Comparison of ENCODE assay signal across 8 cellular contexts in the genomic region with DNA sequence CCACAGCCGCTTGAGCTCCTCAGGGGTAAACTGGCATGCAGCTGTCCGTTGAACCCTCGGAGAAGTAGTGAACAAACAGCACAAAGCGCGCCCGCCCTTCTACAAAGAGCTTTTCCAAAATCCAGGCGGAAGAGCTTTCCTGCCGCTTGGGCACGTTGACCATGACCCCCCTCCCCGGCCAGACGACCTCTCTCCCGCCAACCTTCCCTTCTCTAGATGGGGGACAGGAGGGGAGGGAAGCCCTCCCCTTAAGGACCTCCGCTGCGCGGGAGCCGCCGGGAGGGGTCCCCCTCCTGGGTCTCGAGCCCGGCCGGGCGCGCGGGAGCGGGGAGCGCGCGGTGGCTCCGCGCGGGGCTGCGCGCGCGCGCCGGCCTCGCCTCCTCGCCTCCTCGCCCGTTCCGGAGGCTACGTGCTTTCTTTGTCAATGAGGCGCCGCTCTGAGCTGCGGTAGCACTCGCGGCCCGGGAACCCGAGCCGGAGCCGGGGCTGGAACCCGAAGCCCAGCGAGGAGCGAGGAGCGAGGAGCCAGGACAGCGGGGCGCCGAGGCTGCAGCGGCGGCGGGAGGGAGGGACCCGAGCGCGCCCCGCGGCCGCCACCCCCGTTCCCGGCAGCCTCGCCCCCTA. TPM values are rescaled to one million over a fixed set of nuclear protein-coding genes. Genes with fewer than 3 reads are reported as not detected.
DNase-seq lines count a peak whose midpoint lies in the region; ATAC-seq and TF ChIP-seq lines count a peak whose summit lies in the region.

A gene (plus strand): TSS at position 421 of the 624 bp plus-strand sequence.

- no peak for TF ChIP-seq POLR2A in gastroesophageal sphincter (IDR thresholded peaks at IDR 0.05)

- H3K27ac Mint-ChIP-seq in CD14-positive monocyte (no peak within 1 kb of the TSS), T-cell (no peak within 1 kb of the TSS)

- H3K27me3 Mint-ChIP-seq in CD14-positive monocyte (ENCODE audit: low read depth in 3 of 3) (peaks cover 38 to 62% (median 55%) of the 10 kb centered on the region in 3 donors), T-cell (peaks cover 39 to 54% of the 10 kb centered on the region in 2 donors)

- H3K4me1 Mint-ChIP-seq in CD14-positive monocyte (peaks cover 3% of the 10 kb centered on the region), T-cell (peaks cover 0 to 7% (median 4%) of the 10 kb centered on the region in 3 donors)

- peak within 1 kb of the TSS; percentile 53 for H3K4me3 ChIP-seq in H7 (ENCODE audit: insufficient read depth, low read depth, low read length)
- peak within 1 kb of the TSS; percentile 24 to 58 for H3K4me3 ChIP-seq in gastroesophageal sphincter

- H3K4me3 Mint-ChIP-seq in CD14-positive monocyte (peak within 1 kb of the TSS; percentile 39 to 80), T-cell (peak within 1 kb of the TSS; percentile 31 to 59 (median 37))

- CTCF ChIA-PET in T-cell (lab: Charles Lee): interaction anchor here in 1 of 2 donors (0.6 kb wide), 1 partner anchor 81 kb away, joined by 3 read pairs; no protein-coding TSS in a partner anchor

- H3K36me3 ChIP-seq in H7 (replicated peaks; ENCODE audit: control insufficient read depth, insufficient read depth, low read length): no peaks in the 10 kb centered on the region
- H3K36me3 ChIP-seq in gastroesophageal sphincter: no peaks in the 10 kb centered on the region

- no peak within 1 kb of the TSS for H3K27ac ChIP-seq in gastroesophageal sphincter

- H3K9me3 Mint-ChIP-seq in CD14-positive monocyte: peaks cover 0 to 3% (median 2%) of the 10 kb centered on the region in 7 donors
- H3K9me3 Mint-ChIP-seq in T-cell: no peaks in the 10 kb centered on the region

- no CpG with 5 or more reads among the region's 70 CpGs for WGBS in gastroesophageal sphincter (ENCODE audit: low coverage in 1 of 2), 2 donors

- POLR2A ChIA-PET in T-cell (lab: Charles Lee): no interaction called here

- peaks cover 0 to 19% (median 0%) of the 10 kb centered on the region in 3 donors for H3K4me1 ChIP-seq in gastroesophageal sphincter

- ATAC-seq in T-cell (replicated peaks in 1 of 4) (no peak), gastroesophageal sphincter (no peak), sciatic nerve (no peak), HG03135 (IDR thresholded peaks at IDR 0.05; ENCODE audit: unreplicated experiment) (no peak)

- intact Hi-C loops in CD14-positive monocyte (cut with micrococcal nuclease): no loop called here
- intact Hi-C loops in sciatic nerve (cut with DNase I): no loop called here

- H3K36me3 Mint-ChIP-seq in CD14-positive monocyte: no peaks in the 10 kb centered on the region
- H3K36me3 Mint-ChIP-seq in T-cell: no peaks in the 10 kb centered on the region

- no peak for DNase-seq in CD14-positive monocyte (ENCODE audit: low spot score)
- DNase-seq in H7: peak; percentile 83
- no peak for DNase-seq in T-cell
- DNase-seq in sciatic nerve (ENCODE audit: low spot score): no peak
- DNase-seq in SIG-M5 treated with dmso at 0.1 percent for 504 hours (lab: John Stamatoyannopoulos, UW; ENCODE audit: unreplicated experiment): no peak
- DNase-seq in epidermal melanocyte (ENCODE audit: insufficient read length, low spot score): no peak

- TF ChIP-seq CTCF in CD14-positive monocyte (IDR thresholded peaks at IDR 0.05) (no peak), gastroesophageal sphincter (IDR thresholded peaks at IDR 0.05) (no peak)

- no peak for TF ChIP-seq EP300 in gastroesophageal sphincter (IDR thresholded peaks at IDR 0.05)

- peaks cover 31% of the 10 kb centered on the region for H3K27me3 ChIP-seq in H7 (ENCODE audit: control insufficient read depth, insufficient read depth, low read length)
- H3K27me3 ChIP-seq in gastroesophageal sphincter: peaks cover 64% of the 10 kb centered on the region

- H3K9me3 ChIP-seq in gastroesophageal sphincter: no peaks in the 10 kb centered on the region

RNA-seq across cellular contexts. Expression of the gene that starts here (rescaled TPM):
- polyA plus RNA-seq in CD14-positive monocyte: not detected
- total RNA-seq in H7 (2014; rRNA removed; shearing (Covaris generic)): 1.4 and 1.6 TPM in 2 replicates
- total RNA-seq in T-cell (under 1 TPM in 1 of 5 donors, not detected in 4; 0.09 TPM), gastroesophageal sphincter (under 1 TPM in 2 of 4 donors, not detected in 2; 0.19 to 0.27 TPM), sciatic nerve (10.6 TPM)
